Comparison of ENCODE assay signal across 10 cellular contexts in the genomic region with DNA sequence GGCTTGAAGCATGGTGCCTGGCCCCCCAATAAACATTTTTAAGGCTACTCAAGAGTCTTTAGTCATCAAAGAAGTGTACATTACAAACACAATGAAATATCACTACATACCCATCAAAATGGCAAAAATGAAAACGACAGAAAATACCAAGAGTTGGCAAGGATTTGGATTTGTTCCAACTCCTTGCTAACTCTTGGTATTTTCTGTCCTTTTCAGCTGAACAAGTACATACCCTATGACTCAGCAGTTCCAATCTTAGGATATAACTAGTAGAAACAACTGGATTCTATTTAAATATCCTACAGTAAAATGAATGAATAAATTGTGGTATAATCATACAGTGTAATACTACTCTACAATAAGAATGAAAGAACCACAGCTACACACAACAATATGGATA.
"Had no signal": no experiment of that assay in that cellular context is flagged by ENCODE, and none has a peak within 500 bp of the region (broad histone marks: within the 10 kb centered on the region; RNA-seq: fewer than 3 reads in every experiment).

No MANE protein-coding gene starts in this region.

- H3K4me3 ChIP-seq: ascending aorta, neural progenitor cell, sigmoid colon, thoracic aorta, upper lobe of right lung had no signal

- H3K4me1 ChIP-seq: ascending aorta, neural progenitor cell, sigmoid colon, upper lobe of right lung had no signal

- H3K27ac ChIP-seq: ascending aorta, neural progenitor cell, sigmoid colon, thoracic aorta, upper lobe of right lung had no signal

- H3K9me3 ChIP-seq: ascending aorta, sigmoid colon, thoracic aorta, upper lobe of right lung had no signal

- H3K36me3 ChIP-seq: ascending aorta, neural progenitor cell, sigmoid colon, thoracic aorta, upper lobe of right lung had no signal

- H3K9ac ChIP-seq: neural progenitor cell had no signal

- H3K27me3 ChIP-seq: ascending aorta, neural progenitor cell, sigmoid colon, upper lobe of right lung had no signal

- H3K4me2 ChIP-seq: neural progenitor cell had no signal

- DNase-seq: activated CD4-positive, CD25-positive, alpha-beta regulatory T cell treated with anti-CD3 and anti-CD28 coated beads, Interleukin-2, amount 50 U/mL, for 72 hours; activated naive CD4-positive, alpha-beta T cell treated with Interleukin-2 at 50 U/mL for 16 hours; islet precursor cell; naive B cell; sigmoid colon; stimulated activated CD4-positive, alpha-beta T cell treated with anti-CD3 and anti-CD28 coated beads, Interleukin-1b, Interleukin-23, amount 100 ng/mL, for 48 hours; upper lobe of right lung had no signal

- H2AFZ ChIP-seq: neural progenitor cell had no signal
